16 cellular contexts compared by ENCODE assay signal in the genomic region with DNA sequence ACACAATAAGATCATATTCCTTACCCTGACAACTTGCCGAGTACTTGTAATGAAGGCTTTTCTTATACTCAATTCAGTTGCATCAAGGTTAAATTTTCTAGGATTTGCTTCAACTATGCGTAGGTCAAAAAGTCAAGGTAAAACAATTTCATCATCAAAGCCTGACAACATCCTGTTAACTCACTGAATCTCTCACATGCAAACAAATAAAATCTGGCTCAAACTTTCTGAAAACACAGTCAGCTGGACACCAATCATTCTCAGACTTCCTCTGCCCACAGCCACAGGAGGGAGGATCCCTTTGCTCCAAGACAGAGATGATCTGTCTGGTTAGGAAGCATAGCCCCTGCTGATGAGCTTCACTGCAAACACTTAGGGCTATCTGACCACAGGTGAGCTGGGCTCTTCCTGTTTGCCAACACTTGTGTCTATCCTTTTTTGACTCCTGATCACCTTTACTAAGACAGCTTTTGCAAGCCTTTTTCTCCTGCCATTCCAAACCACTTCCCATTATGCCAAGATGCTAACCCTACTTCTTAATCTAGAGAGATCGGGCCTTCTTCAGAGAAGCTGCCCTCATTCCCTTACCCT. TPM values are rescaled to one million over a fixed set of nuclear protein-coding genes. Genes with fewer than 3 reads are reported as not detected.
A peak's percentile ranks its signal among the peaks of the same experiment; 100 is the strongest.
DNase-seq lines count a peak whose midpoint lies in the region; ATAC-seq, FAIRE-seq and TF ChIP-seq lines count a peak whose summit lies in the region.
"Had no signal": no experiment of that assay in that cellular context is flagged by ENCODE, and none has a peak within 500 bp of the region (broad histone marks: within the 10 kb centered on the region; RNA-seq: fewer than 3 reads in every experiment).

No MANE protein-coding gene starts in this region.

- CTCF ChIA-PET in K562 (lab: Yijun Ruan, JAX; ENCODE audit: low intra/inter-chr PET ratio), result no interaction called here

- no peaks in the 10 kb centered on the region for H3K9me3 ChIP-seq in K562 (replicated peaks; ENCODE audit: control insufficient read depth, insufficient read depth, low read depth, low read length)
- H3K9me3 ChIP-seq in testis, result no peaks in the 10 kb centered on the region

- H3K4me1 ChIP-seq in K562 (replicated peaks in 1 of 2; ENCODE audit: control insufficient read depth in 2 of 2, insufficient read depth in 2 of 2, low read length in 2 of 2) (no peaks in the 10 kb centered on the region), testis (peaks cover 7% of the 10 kb centered on the region)
- H3K4me1 ChIP-seq: BLaER1 had no signal

- no TSS peak for BruUV-seq in K562 (replicated peaks; lab: Mats Ljungman, UMichigan)

- FAIRE-seq in K562 (lab: Jason Lieb, UNC), result no peak
- FAIRE-seq: H1 had no signal

- peak overlapping the region; percentile 2 for H3K27ac Mint-ChIP-seq in activated naive CD8-positive, alpha-beta T cell treated with anti-CD3 and anti-CD28 coated beads, Interleukin-2, amount 50 U/mL, for 24 hours
- no peak overlapping the region for H3K27ac Mint-ChIP-seq in activated naive CD8-positive, alpha-beta T cell treated with anti-CD3 and anti-CD28 coated beads for 36 hours
- H3K27ac Mint-ChIP-seq: H9 had no signal

- H3K9me1 ChIP-seq in K562 (ENCODE audit: control insufficient read depth, insufficient read depth, low read length), result no peaks in the 10 kb centered on the region

- TF ChIP-seq CTCF in K562 (IDR thresholded peaks at IDR 0.05 in 2 of 3, conservative IDR thresholded peaks at IDR 0.05 in 1 of 3; ENCODE audit: insufficient read depth in 2 of 3, low read depth in 1 of 3, low read length in 3 of 3) (no peak), testis (IDR thresholded peaks at IDR 0.05) (no peak)

- H3K4me1 Mint-ChIP-seq in activated naive CD8-positive, alpha-beta T cell treated with anti-CD3 and anti-CD28 coated beads, Interleukin-2, amount 50 U/mL, for 24 hours, result no peaks in the 10 kb centered on the region
- peaks cover 12% of the 10 kb centered on the region for H3K4me1 Mint-ChIP-seq in activated naive CD8-positive, alpha-beta T cell treated with anti-CD3 and anti-CD28 coated beads for 36 hours
- H3K4me1 Mint-ChIP-seq: H9 had no signal

- H2AFZ ChIP-seq in K562 (ENCODE audit: low read depth, low read length), result no peak overlapping the region

- H3K27me3 ChIP-seq in K562 (ENCODE audit: control insufficient read depth in 2 of 2, insufficient read depth in 2 of 2, low read length in 2 of 2) (no peaks in the 10 kb centered on the region), testis (no peaks in the 10 kb centered on the region)
- H3K27me3 ChIP-seq: BLaER1 had no signal

- no peak overlapping the region for H3K9ac ChIP-seq in K562 (ENCODE audit: insufficient read depth in 1 of 2, low read depth in 2 of 2, low read length in 2 of 2)
- H3K9ac ChIP-seq: BLaER1 had no signal

- H3K27me3 Mint-ChIP-seq in activated naive CD8-positive, alpha-beta T cell treated with anti-CD3 and anti-CD28 coated beads, Interleukin-2, amount 50 U/mL, for 24 hours, result no peaks in the 10 kb centered on the region
- no peaks in the 10 kb centered on the region for H3K27me3 Mint-ChIP-seq in activated naive CD8-positive, alpha-beta T cell treated with anti-CD3 and anti-CD28 coated beads for 36 hours
- H3K27me3 Mint-ChIP-seq: CD4-positive, alpha-beta memory T cell had no signal

- no peak for TF ChIP-seq EP300 in K562 (IDR thresholded peaks at IDR 0.05; ENCODE audit: low read length)

- no peaks in the 10 kb centered on the region for H3K9me3 Mint-ChIP-seq in activated naive CD8-positive, alpha-beta T cell treated with anti-CD3 and anti-CD28 coated beads, Interleukin-2, amount 50 U/mL, for 24 hours
- no peaks in the 10 kb centered on the region for H3K9me3 Mint-ChIP-seq in activated naive CD8-positive, alpha-beta T cell treated with anti-CD3 and anti-CD28 coated beads for 36 hours
- H3K9me3 Mint-ChIP-seq: CD14-positive monocyte, H9 had no signal

- in situ Hi-C loops in K562 (cut with MboI), result no loop called here

- no peaks in the 10 kb centered on the region for H4K20me1 ChIP-seq in K562 (replicated peaks; ENCODE audit: control insufficient read depth, insufficient read depth, low read length)

- no peak for DNase-seq in activated naive CD8-positive, alpha-beta T cell treated with anti-CD3 and anti-CD28 coated beads, Interleukin-2, amount 50 U/mL, for 24 hours
- no peak for DNase-seq in activated naive CD8-positive, alpha-beta T cell treated with anti-CD3 and anti-CD28 coated beads for 36 hours
- DNase-seq in K562 (ENCODE audit: extremely low read depth in 1 of 4, low spot score in 3 of 4), result no peak
- peak; percentile 57 for DNase-seq in iris pigment epithelial cell (ENCODE audit: low read depth)
- no peak for DNase-seq in testis
- DNase-seq in dedifferentiated amniotic fluid mesenchymal stem cell (ENCODE audit: extremely low spot score), result no peak
- no peak for DNase-seq in SW480 (ENCODE audit: low spot score)
- DNase-seq: CD4-positive, alpha-beta memory T cell; DMS79 treated with DMSO at 0.1 percent for 48 hours; GF-D8; H9 had no signal

- H3K27ac ChIP-seq in K562 (ENCODE audit: extremely low read depth, low read depth, low read length) (no peak overlapping the region), testis (no peak overlapping the region)
- H3K27ac ChIP-seq: 22Rv1, BLaER1 had no signal

- H3K79me2 ChIP-seq in K562 (ENCODE audit: control insufficient read depth, insufficient read depth, low read length), result peaks cover 13% of the 10 kb centered on the region; the same call in 2 of the 3 replicates

- H3K4me3 ChIP-seq in K562 (no peak overlapping the region), testis (no peak overlapping the region)
- H3K4me3 ChIP-seq: BLaER1 had no signal

- H3K36me3 ChIP-seq in K562 (ENCODE audit: control insufficient read depth, insufficient read depth, low read length) (peaks cover 51% of the 10 kb centered on the region; the same call in 2 of the 3 replicates), testis (ENCODE audit: low read depth, missing control alignments) (no peaks in the 10 kb centered on the region)

- H3K4me3 Mint-ChIP-seq in activated naive CD8-positive, alpha-beta T cell treated with anti-CD3 and anti-CD28 coated beads, Interleukin-2, amount 50 U/mL, for 24 hours, result no peak overlapping the region
- no peak overlapping the region for H3K4me3 Mint-ChIP-seq in activated naive CD8-positive, alpha-beta T cell treated with anti-CD3 and anti-CD28 coated beads for 36 hours
- H3K4me3 Mint-ChIP-seq: CD14-positive monocyte; CD4-positive, alpha-beta memory T cell; H9 had no signal

- 95% methylated on average over 3 of the region's 3 CpGs for WGBS in K562 (ENCODE audit: insufficient coverage, low coverage, missing lambda C conversion rate)
- WGBS in testis, 2 donors, result 67 to 75% methylated on average over 3 of the region's 3 CpGs

- H3K4me2 ChIP-seq in K562 (ENCODE audit: insufficient read depth, low read length), result no peak overlapping the region
- H3K4me2 ChIP-seq: BLaER1 had no signal

- intact Hi-C loops in K562 (cut with micrococcal nuclease) (no loop called here), testis (cut with DNase I; ENCODE audit: low total_unique reads) (no loop called here)

- POLR2A ChIA-PET in K562 (lab: Yijun Ruan, JAX), result interaction anchor here (0.9 kb wide), 1 partner anchor 9 kb away, joined by 4 read pairs; no protein-coding TSS in a partner anchor

- no peak for ATAC-seq in activated naive CD8-positive, alpha-beta T cell treated with anti-CD3 and anti-CD28 coated beads, Interleukin-2, amount 50 U/mL, for 24 hours
- no peak for ATAC-seq in K562
- no peak for ATAC-seq in GM21528 (IDR thresholded peaks at IDR 0.05; ENCODE audit: low FRiP score, unreplicated experiment)

- no peak for TF ChIP-seq RAD21 in K562 (CRISPR knock-in tag; conservative IDR thresholded peaks at IDR 0.05 in 1 of 2, IDR thresholded peaks at IDR 0.05 in 1 of 2)

- no peak for TF ChIP-seq POLR2A in K562 (conservative IDR thresholded peaks at IDR 0.05)
- TF ChIP-seq POLR2A in testis (IDR thresholded peaks at IDR 0.05), result no peak

- H3K36me3 Mint-ChIP-seq in activated naive CD8-positive, alpha-beta T cell treated with anti-CD3 and anti-CD28 coated beads, Interleukin-2, amount 50 U/mL, for 24 hours (ENCODE audit: low read depth), result peaks cover 61% of the 10 kb centered on the region
- H3K36me3 Mint-ChIP-seq in activated naive CD8-positive, alpha-beta T cell treated with anti-CD3 and anti-CD28 coated beads for 36 hours, result peaks cover 55% of the 10 kb centered on the region

RNA-seq across cellular contexts. Expression of a gene that starts 20.0 kb away (rescaled TPM):
- 10 to 100 TPM; 22.0 to 22.1 TPM for total RNA-seq in activated naive CD8-positive, alpha-beta T cell treated with anti-CD3 and anti-CD28 coated beads for 36 hours
- 27.8 and 49.3 TPM in 2 replicates for total RNA-seq in K562 (2011; cell fraction: chromatin; rRNA removed; ENCODE audit: low replicate concordance)
- 14.2 and 15.1 TPM in 2 replicates for total RNA-seq in K562 (2011; cell fraction: nucleolus; rRNA removed)
- total RNA-seq in K562 (2011; cell fraction: nucleoplasm; rRNA removed), result 33.1 and 59.3 TPM in 2 replicates
- total RNA-seq in K562 (2014; rRNA removed) (13.5 and 14.7 TPM in 2 replicates), K562 (2014; rRNA removed; fragmentation: Illumina TruSeq; extraction: Trizol) (14.2 and 14.7 TPM in 2 replicates), K562 (2015; rRNA removed; fragmentation: Illumina TruSeq; extraction: Trizol) (11.5 and 12.9 TPM in 2 replicates), K562 (2021) (11.9 and 13.0 TPM in 2 replicates), testis (10 to 100 TPM; 26.5 to 29.7 TPM)
- polyA plus RNA-seq in K562 (2011; rRNA removed) (11.4 and 16.2 TPM in 2 replicates), K562 (2014; fragmentation: Illumina TruSeq; extraction: Trizol) (10.5 and 10.8 TPM in 2 replicates), K562 (2014; fragmentation: Nextera tagmentation; extraction: Ambion mirVana) (1 to 10 TPM; 2.5 to 2.8 TPM), K562 (2014; rRNA removed) (12.1 and 12.3 TPM in 2 replicates), testis (ENCODE audit: insufficient read depth, low read depth, low replicate concordance) (12.7 TPM)
- 7.9 and 8.7 TPM in 2 replicates for polyA plus RNA-seq in K562 (2011; cell fraction: cytosol; rRNA removed)
- polyA plus RNA-seq in K562 (2011; cell fraction: nucleus; rRNA removed), result 11.6 and 12.0 TPM in 2 replicates
- 7.4 and 9.2 TPM in 2 replicates for polyA plus RNA-seq in K562 (2012)
- polyA minus RNA-seq in K562 (2011; rRNA and poly(A)+ RNA removed), result 21.1 and 24.9 TPM in 2 replicates
- 6.6 and 8.4 TPM in 2 replicates for polyA minus RNA-seq in K562 (2011; cell fraction: cytosol; rRNA and poly(A)+ RNA removed)
- 12.9 and 19.1 TPM in 2 replicates for polyA minus RNA-seq in K562 (2011; cell fraction: nucleus; rRNA and poly(A)+ RNA removed)

RNA-seq across cellular contexts. Expression of a gene that starts 31.1 kb away (rescaled TPM):
- 10 to 100 TPM; 14.5 to 15.5 TPM for total RNA-seq in activated naive CD8-positive, alpha-beta T cell treated with anti-CD3 and anti-CD28 coated beads for 36 hours
- total RNA-seq in K562 (2011; cell fraction: chromatin; rRNA removed; ENCODE audit: low replicate concordance), result 22.3 and 22.5 TPM in 2 replicates
- total RNA-seq in K562 (2011; cell fraction: nucleolus; rRNA removed), result 18.4 and 20.3 TPM in 2 replicates
- total RNA-seq in K562 (2011; cell fraction: nucleoplasm; rRNA removed), result 21.1 and 25.2 TPM in 2 replicates
- total RNA-seq in K562 (2014; rRNA removed), result 8.7 and 9.7 TPM in 2 replicates
- 13.6 and 17.0 TPM in 2 replicates for total RNA-seq in K562 (2014; rRNA removed; fragmentation: Illumina TruSeq; extraction: Trizol)
- total RNA-seq in K562 (2015; rRNA removed; fragmentation: Illumina TruSeq; extraction: Trizol), result 14.1 and 17.1 TPM in 2 replicates
- total RNA-seq in K562 (2021), result 9.7 and 10.4 TPM in 2 replicates
- 13.1 and 21.7 TPM in 2 replicates for polyA plus RNA-seq in K562 (2011; rRNA removed)
- 10.9 and 14.9 TPM in 2 replicates for polyA plus RNA-seq in K562 (2011; cell fraction: cytosol; rRNA removed)
- 6.1 and 10.3 TPM in 2 replicates for polyA plus RNA-seq in K562 (2011; cell fraction: nucleus; rRNA removed)
- 12.3 and 24.7 TPM in 2 replicates for polyA plus RNA-seq in K562 (2012)
- polyA plus RNA-seq in K562 (2014; fragmentation: Illumina TruSeq; extraction: Trizol), result 16.9 and 18.5 TPM in 2 replicates
- polyA plus RNA-seq in K562 (2014; fragmentation: Nextera tagmentation; extraction: Ambion mirVana), result 10 to 100 TPM; 15.6 to 19.8 TPM
- 11.3 and 11.9 TPM in 2 replicates for polyA plus RNA-seq in K562 (2014; rRNA removed)
- polyA minus RNA-seq in K562 (2011; rRNA and poly(A)+ RNA removed), result 9.1 and 12.0 TPM in 2 replicates
- 2.0 and 7.4 TPM in 2 replicates for polyA minus RNA-seq in K562 (2011; cell fraction: cytosol; rRNA and poly(A)+ RNA removed)
- 6.5 and 6.6 TPM in 2 replicates for polyA minus RNA-seq in K562 (2011; cell fraction: nucleus; rRNA and poly(A)+ RNA removed)
- 1 to 10 TPM; 5.8 to 7.1 TPM for total RNA-seq in testis
- 8.6 TPM for polyA plus RNA-seq in testis (ENCODE audit: insufficient read depth, low read depth, low replicate concordance)
- total RNA-seq: H1 had no signal
